In the genomic region with DNA sequence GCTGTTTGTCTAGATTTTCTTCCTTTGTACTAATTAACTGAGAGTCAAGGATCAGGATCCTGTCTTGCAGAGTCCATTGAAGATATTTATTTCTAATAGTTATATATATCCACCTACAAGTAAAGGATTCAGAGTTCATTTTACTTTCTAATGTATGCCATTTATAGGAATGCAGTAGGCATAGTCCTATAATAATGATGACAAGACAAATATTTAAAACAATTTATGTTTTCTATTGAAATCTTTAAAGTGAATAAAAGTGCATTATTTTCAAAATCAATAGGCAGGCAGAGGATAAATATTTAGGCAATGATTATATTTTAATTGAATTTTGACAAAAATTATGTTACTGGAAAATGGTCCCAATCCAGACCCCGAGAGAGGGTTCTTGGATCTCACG, we compare ENCODE assay signal across 23 cellular contexts.
DNase-seq lines count a peak whose midpoint lies in the region; ATAC-seq, FAIRE-seq and TF ChIP-seq lines count a peak whose summit lies in the region.
"Had no signal": no experiment of that assay in that cellular context is flagged by ENCODE, and none has a peak within 500 bp of the region (broad histone marks: within the 10 kb centered on the region; RNA-seq: fewer than 3 reads in every experiment).

No MANE protein-coding gene starts in this region.

- H3K4me1 ChIP-seq in HepG2 (ENCODE audit: insufficient read depth, low read length) = no peaks in the 10 kb centered on the region
- H3K4me1 ChIP-seq in right lobe of liver = no peaks in the 10 kb centered on the region
- H3K4me1 ChIP-seq in IMR-90 (ENCODE audit: control insufficient read depth, insufficient read depth, low read length) = no peaks in the 10 kb centered on the region
- H3K4me1 ChIP-seq: BE2C, BLaER1 had no signal

- TF ChIP-seq RAD21 in HepG2 (CRISPR knock-in tag; IDR thresholded peaks at IDR 0.05) (no peak), IMR-90 (IDR thresholded peaks at IDR 0.05; ENCODE audit: low read length) (no peak)

- H2AFZ ChIP-seq in HepG2 (ENCODE audit: low read length) (no peak overlapping the region), IMR-90 (replicated peaks; ENCODE audit: low read length, poor library complexity) (no peak overlapping the region)

- H2BK20ac ChIP-seq in IMR-90 (ENCODE audit: low read depth, low read length) = no peak overlapping the region

- H3K27me3 ChIP-seq in HepG2 (ENCODE audit: control insufficient read depth in 1 of 2, insufficient read depth in 2 of 2, low read length in 2 of 2) (no peaks in the 10 kb centered on the region), right lobe of liver (no peaks in the 10 kb centered on the region), IMR-90 (ENCODE audit: control insufficient read depth, insufficient read depth, low read length) (no peaks in the 10 kb centered on the region)
- H3K27me3 ChIP-seq: BE2C, BLaER1 had no signal

- H3K9me3 ChIP-seq in HepG2 (ENCODE audit: low read length) = no peaks in the 10 kb centered on the region
- no peaks in the 10 kb centered on the region for H3K9me3 ChIP-seq in right lobe of liver
- peaks cover 2% of the 10 kb centered on the region; the same call in 1 of the 2 replicates for H3K9me3 ChIP-seq in IMR-90 (ENCODE audit: control insufficient read depth, insufficient read depth, low read length)
- H3K9me3 ChIP-seq: BE2C, BLaER1 had no signal

- BruUV-seq in HepG2 (replicated peaks; lab: Mats Ljungman, UMichigan) (no TSS peak), IMR-90 (replicated peaks; lab: Mats Ljungman, UMichigan) (no TSS peak)

- no peaks in the 10 kb centered on the region for H3K79me1 ChIP-seq in IMR-90 (ENCODE audit: low read depth in 1 of 2, low read length in 2 of 2)

- no peaks in the 10 kb centered on the region for H3K79me2 ChIP-seq in HepG2 (ENCODE audit: insufficient read depth, low read length)

- WGBS in HepG2 (ENCODE audit: low lambda C conversion rate) = 26% methylated on average over 2 of the region's 2 CpGs
- WGBS in right lobe of liver (ENCODE audit: insufficient coverage, low coverage, low lambda C conversion rate, missing lambda C conversion rate) = 38% methylated on average over 2 of the region's 2 CpGs
- WGBS in IMR-90 (ENCODE audit: extremely low coverage in 2 of 2, insufficient read length in 1 of 2), 2 experiments = no CpG with 5 or more reads among the region's 2 CpGs

- no peaks in the 10 kb centered on the region for H3K9me1 ChIP-seq in IMR-90 (ENCODE audit: insufficient read depth, low read length)

- TF ChIP-seq EP300 in HepG2 (IDR thresholded peaks at IDR 0.05; ENCODE audit: low read depth in 2 of 2, low read length in 2 of 2) (no peak), HepG2 (CRISPR knock-in tag; IDR thresholded peaks at IDR 0.05; ENCODE audit: borderline replicate concordance) (no peak)

- no peak overlapping the region for H3K4me3 ChIP-seq in HepG2 (replicated peaks in 1 of 3; ENCODE audit: insufficient read depth in 1 of 3, low read depth in 2 of 3, low read length in 3 of 3)
- H3K4me3 ChIP-seq in right lobe of liver = no peak overlapping the region
- H3K4me3 ChIP-seq in IMR-90 (ENCODE audit: insufficient read depth, low read depth, low read length) = no peak overlapping the region
- H3K4me3 ChIP-seq: BLaER1 had no signal

- no peak for FAIRE-seq in HepG2 (lab: Jason Lieb, UNC)
- FAIRE-seq: GM12891, GM19239 had no signal

- no peak overlapping the region for H3K9ac ChIP-seq in HepG2 (ENCODE audit: insufficient read depth, low read depth, low read length)
- no peak overlapping the region for H3K9ac ChIP-seq in IMR-90 (ENCODE audit: low read depth, low read length)
- H3K9ac ChIP-seq: BLaER1 had no signal

- H3K14ac ChIP-seq in IMR-90 (replicated peaks; ENCODE audit: low read depth, low read length) = no peak overlapping the region

- H3K4ac ChIP-seq in IMR-90 (ENCODE audit: low read depth, low read length) = no peak overlapping the region

- POLR2A ChIA-PET in HepG2 (lab: Yijun Ruan, JAX) = no interaction called here
- POLR2A ChIA-PET in IMR-90 (lab: Charles Lee; ENCODE audit: unreplicated experiment) = no interaction called here

- H3K27ac ChIP-seq in HepG2 (ENCODE audit: extremely low read length, insufficient read depth, low read length) (no peak overlapping the region), right lobe of liver (no peak overlapping the region), IMR-90 (ENCODE audit: insufficient read depth, low read length) (no peak overlapping the region)
- H3K27ac ChIP-seq: 22Rv1, BLaER1 had no signal

- no peak overlapping the region for H4K8ac ChIP-seq in IMR-90 (ENCODE audit: low read depth in 2 of 2, low read length in 2 of 2)

- CTCF ChIA-PET in HepG2 (lab: Yijun Ruan, JAX; ENCODE audit: low intra/inter-chr PET ratio, low total read pairs) = no interaction called here
- CTCF ChIA-PET in IMR-90 (lab: Yijun Ruan, JAX) = no interaction called here

- H3K36me3 ChIP-seq in HepG2 (replicated peaks in 1 of 2; ENCODE audit: control insufficient read depth in 1 of 2, insufficient read depth in 2 of 2, low read length in 2 of 2) (no peaks in the 10 kb centered on the region), right lobe of liver (no peaks in the 10 kb centered on the region), IMR-90 (ENCODE audit: control insufficient read depth, insufficient read depth, low read length) (no peaks in the 10 kb centered on the region)
- H3K36me3 ChIP-seq: BE2C, BLaER1 had no signal

- no peak overlapping the region for H3K23ac ChIP-seq in IMR-90 (ENCODE audit: low read depth, low read length)

- H4K20me1 ChIP-seq in HepG2 (ENCODE audit: insufficient read depth, low read length) (no peaks in the 10 kb centered on the region), IMR-90 (ENCODE audit: insufficient read depth, low read length) (no peaks in the 10 kb centered on the region)
- H4K20me1 ChIP-seq: BLaER1 had no signal

- H3K4me2 ChIP-seq in HepG2 (ENCODE audit: low read depth, low read length) (no peak overlapping the region), IMR-90 (ENCODE audit: low read depth, low read length) (no peak overlapping the region)
- H3K4me2 ChIP-seq: BLaER1 had no signal

- H2BK120ac ChIP-seq in IMR-90 (ENCODE audit: low read depth, low read length) = no peak overlapping the region

- H3K56ac ChIP-seq in IMR-90 (ENCODE audit: extremely low read depth, insufficient read depth, low read length) = no peak overlapping the region

- no peak overlapping the region for H4K5ac ChIP-seq in IMR-90 (ENCODE audit: low read depth, low read length)

- H2AK9ac ChIP-seq in IMR-90 (replicated peaks; ENCODE audit: low read depth, low read length, poor library complexity) = no peak overlapping the region

- dilution Hi-C loops in IMR-90 (cut with HindIII; ENCODE audit: low sequenced_read_pairs, unreplicated experiment) = no loop called here

- H2BK15ac ChIP-seq in IMR-90 (ENCODE audit: low read depth, low read length) = no peak overlapping the region

- DNase-seq in HepG2 (ENCODE audit: low spot score) (no peak), right lobe of liver (no peak), IMR-90 (no peak), nucleus accumbens (lab: John Stamatoyannopoulos, UW) (no peak), NCI-H187 (lab: John Stamatoyannopoulos, UW) (no peak)
- DNase-seq: ACHN; BE2C; C1 segment of cervical spinal cord; CD4-positive, alpha-beta memory T cell; CD4-positive, CD25-positive, alpha-beta regulatory T cell; CD8-positive, alpha-beta memory T cell; COR-L47; DMS 273 treated with DMSO at 0.1 percent for 48 hours; DMS153; DMS53; DMS79; DND-41; EL; GF-D8 had no signal

- no peak for TF ChIP-seq POLR2A in HepG2 (IDR thresholded peaks at IDR 0.05; ENCODE audit: insufficient read depth in 1 of 2, low read depth in 2 of 2, low read length in 2 of 2)
- TF ChIP-seq POLR2A in right lobe of liver (IDR thresholded peaks at IDR 0.05) = no peak
- no peak for TF ChIP-seq POLR2A in IMR-90 (IDR thresholded peaks at IDR 0.05; ENCODE audit: low read depth, low read length)

- H4K91ac ChIP-seq in IMR-90 (ENCODE audit: insufficient read depth, low read depth, low read length) = no peak overlapping the region

- in situ Hi-C loops in HepG2 (cut with HindIII; ENCODE audit: extremely low pct_ligation_motif_present, low pct_unique_long_range_greater_than_20kb) = no loop called here
- in situ Hi-C loops in IMR-90 (cut with MboI; ENCODE audit: low sequenced_read_pairs) = no loop called here

- no peak overlapping the region for H3K18ac ChIP-seq in IMR-90 (ENCODE audit: low read depth, low read length)

- H2BK5ac ChIP-seq in IMR-90 (ENCODE audit: low read depth, low read length, poor library complexity, severe bottlenecking) = no peak overlapping the region

- ATAC-seq in HepG2 = no peak
- no peak for ATAC-seq in right lobe of liver
- ATAC-seq in IMR-90 (ENCODE audit: low read depth) = no peak

- TF ChIP-seq CTCF in HepG2 (CRISPR knock-in tag; IDR thresholded peaks at IDR 0.05) (no peak), right lobe of liver (IDR thresholded peaks at IDR 0.05) (no peak), IMR-90 (conservative IDR thresholded peaks at IDR 0.05; ENCODE audit: low read depth, low read length) (no peak)

- H2AK5ac ChIP-seq in IMR-90 (ENCODE audit: low read depth, low read length) = no peak overlapping the region

- intact Hi-C loops in HepG2 (cut with micrococcal nuclease; ENCODE audit: unreplicated experiment) = no loop called here
- intact Hi-C loops in right lobe of liver (cut with DNase I) = no loop called here
- intact Hi-C loops in IMR-90 (cut with micrococcal nuclease) = no loop called here

TF ChIP-seq in HepG2, 621 proteins besides CTCF, POLR2A, EP300 and RAD21:
- peak; percentile 82; the same call in 1 of the 2 replicates for TF ChIP-seq MAFF (IDR thresholded peaks at IDR 0.05; ENCODE audit: low read depth, low read length)
- no peak for TF ChIP-seq SRF (IDR thresholded peaks at IDR 0.05; ENCODE audit: low read depth, low read length)
- peak; percentile 83 to 90 for TF ChIP-seq MAFK (conservative IDR thresholded peaks at IDR 0.05 in 1 of 2, IDR thresholded peaks at IDR 0.05 in 1 of 2; ENCODE audit: low read length in 2 of 2)
- TF ChIP-seq ARNTL (CRISPR knock-in tag; IDR thresholded peaks at IDR 0.05) = no peak

TF ChIP-seq in IMR-90, 13 proteins besides CTCF, POLR2A, EP300 and RAD21:
- peak; percentile 80 for TF ChIP-seq MAFK (IDR thresholded peaks at IDR 0.05; ENCODE audit: low read depth, low read length)
- no peak for TF ChIP-seq RFX5 (IDR thresholded peaks at IDR 0.05; ENCODE audit: low read depth, low read length)
